2 cellular contexts compared by ENCODE assay signal in the genomic region with DNA sequence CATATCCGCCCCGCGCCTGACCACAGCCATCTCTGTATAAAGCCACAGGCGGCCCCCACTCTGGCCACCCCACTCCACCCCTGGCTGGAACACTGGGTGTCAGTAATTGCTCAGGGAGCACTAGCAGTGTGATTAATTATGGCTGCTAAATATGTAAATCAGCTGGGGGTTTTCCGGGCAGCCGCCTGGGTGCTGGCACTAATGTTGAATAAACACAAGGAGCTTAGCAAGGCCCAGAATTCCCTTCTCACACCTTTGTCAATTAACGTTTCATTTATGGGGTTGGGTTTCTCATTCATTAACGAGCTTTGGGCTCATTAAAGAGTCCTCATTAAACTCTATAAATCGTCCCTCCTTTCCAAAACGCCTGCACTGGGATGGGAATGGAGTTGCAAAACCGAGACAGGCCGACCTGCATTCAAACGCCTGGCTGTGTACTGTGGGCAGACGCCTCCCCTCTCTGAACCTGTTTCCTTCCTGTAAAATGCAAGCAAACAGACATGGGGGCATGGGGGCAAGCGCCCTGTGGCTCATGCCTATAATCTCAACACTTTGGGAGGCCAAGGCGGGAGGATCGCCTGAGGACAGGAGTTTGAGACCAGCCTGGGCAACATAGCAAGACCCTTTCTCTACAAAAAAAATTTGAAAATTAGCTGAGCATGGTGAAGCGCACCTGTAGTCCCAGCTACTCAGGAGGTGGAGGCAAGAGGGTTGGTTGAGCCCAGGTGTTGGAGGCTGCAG.
TF ChIP-seq lines count a peak whose summit lies in the region.

No MANE protein-coding gene starts in this region.

TF ChIP-seq in HepG2, 621 proteins besides CTCF, POLR2A, EP300 and RAD21:
- TF ChIP-seq ZNF768 (CRISPR knock-in tag; IDR thresholded peaks at IDR 0.05) (peak; percentile 55), IKZF4 (CRISPR knock-in tag; IDR thresholded peaks at IDR 0.05; ENCODE audit: borderline replicate concordance, low read depth, not compliant biosample characterization) (no peak), ZNF121 (CRISPR knock-in tag; IDR thresholded peaks at IDR 0.05) (peak; percentile 78), HOXA3 (CRISPR knock-in tag; IDR thresholded peaks at IDR 0.05) (no peak)

TF ChIP-seq in GM12878, 131 proteins besides CTCF, POLR2A, EP300 and RAD21:
- TF ChIP-seq, protein P1, sequence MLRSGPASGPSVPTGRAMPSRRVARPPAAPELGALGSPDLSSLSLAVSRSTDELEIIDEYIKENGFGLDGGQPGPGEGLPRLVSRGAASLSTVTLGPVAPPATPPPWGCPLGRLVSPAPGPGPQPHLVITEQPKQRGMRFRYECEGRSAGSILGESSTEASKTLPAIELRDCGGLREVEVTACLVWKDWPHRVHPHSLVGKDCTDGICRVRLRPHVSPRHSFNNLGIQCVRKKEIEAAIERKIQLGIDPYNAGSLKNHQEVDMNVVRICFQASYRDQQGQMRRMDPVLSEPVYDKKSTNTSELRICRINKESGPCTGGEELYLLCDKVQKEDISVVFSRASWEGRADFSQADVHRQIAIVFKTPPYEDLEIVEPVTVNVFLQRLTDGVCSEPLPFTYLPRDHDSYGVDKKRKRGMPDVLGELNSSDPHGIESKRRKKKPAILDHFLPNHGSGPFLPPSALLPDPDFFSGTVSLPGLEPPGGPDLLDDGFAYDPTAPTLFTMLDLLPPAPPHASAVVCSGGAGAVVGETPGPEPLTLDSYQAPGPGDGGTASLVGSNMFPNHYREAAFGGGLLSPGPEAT (IDR thresholded peaks at IDR 0.05; ENCODE audit: low read depth): 0 out of 2 replicates have a peak, but pooled peaks have one; percentile 31
- TF ChIP-seq CREB1 (IDR thresholded peaks at IDR 0.05; ENCODE audit: low read depth) (no peak), MTA2 (IDR thresholded peaks at IDR 0.05; ENCODE audit: low read depth) (peak; percentile 92), DPF2 (IDR thresholded peaks at IDR 0.05) (0 out of 2 replicates have a peak, but pooled peaks have one; percentile 20), SREBF2 (IDR thresholded peaks at IDR 0.05; ENCODE audit: low read length) (no peak)
